ENCODE assay signal across 18 cellular contexts in genomic region chr1:226149806-226150205, GRCh38. TPM values are rescaled to one million over a fixed set of nuclear protein-coding genes. Genes with fewer than 3 reads are reported as not detected.
DNase-seq lines count a peak whose midpoint lies in the region; ATAC-seq, FAIRE-seq and TF ChIP-seq lines count a peak whose summit lies in the region.
"Had no signal": no experiment of that assay in that cellular context is flagged by ENCODE, and none has a peak within 500 bp of the region (broad histone marks: within the 10 kb centered on the region; RNA-seq: fewer than 3 reads in every experiment).

No MANE protein-coding gene starts in this region.

- TF ChIP-seq POLR2A in HepG2 (IDR thresholded peaks at IDR 0.05; ENCODE audit: insufficient read depth in 1 of 2, low read depth in 2 of 2, low read length in 2 of 2) (no peak), right lobe of liver (IDR thresholded peaks at IDR 0.05) (no peak), thyroid gland (IDR thresholded peaks at IDR 0.05) (no peak)

- no peak overlapping the region for H3K27ac Mint-ChIP-seq in stimulated activated naive B cell treated with anti-CD40 and anti-IgM and Interleukin-4, amounts not matched to agents 10 μg/mL and 1 μg/mL and 100 μg/mL, for 72 hours
- H3K27ac Mint-ChIP-seq: activated T-helper 2 cell treated with anti-CD3 and anti-CD28 coated beads, Interferon-gamma antibody, Interleukin-2, Interleukin-4, amounts not matched to agents 10 μg/mL and 5 μg/mL and 100 μg/mL, durations not matched to agents 14 hours and 24 hours and 36 hours had no signal

- CTCF ChIA-PET in HepG2 (lab: Yijun Ruan, JAX; ENCODE audit: low intra/inter-chr PET ratio, low total read pairs) = interaction anchor here (1.6 kb wide), 1 partner anchor 24 kb away, joined by 8 read pairs; no protein-coding TSS in a partner anchor
- CTCF ChIA-PET in OCI-LY7 (lab: Charles Lee; ENCODE audit: unreplicated experiment) = interaction anchor here (1.3 to 2.3 kb wide), 2 partner anchors 10 to 24 kb away, joined by 3 to 14 read pairs; no protein-coding TSS in a partner anchor

- no peaks in the 10 kb centered on the region for H3K9me2 ChIP-seq in OCI-LY7 (ENCODE audit: insufficient read depth, low read length)

- H3K36me3 ChIP-seq in HepG2 (replicated peaks in 1 of 2; ENCODE audit: control insufficient read depth in 1 of 2, insufficient read depth in 2 of 2, low read length in 2 of 2) = peaks cover 13 to 66% of the 10 kb centered on the region in 2 experiments
- peaks cover 9 to 64% (median 27%) of the 10 kb centered on the region in 4 donors for H3K36me3 ChIP-seq in right lobe of liver
- peaks cover 94% of the 10 kb centered on the region for H3K36me3 ChIP-seq in OCI-LY7 (ENCODE audit: insufficient read depth, low read length)
- peaks cover 54 to 60% of the 10 kb centered on the region in 2 donors for H3K36me3 ChIP-seq in thyroid gland

- H3K9me3 Mint-ChIP-seq in stimulated activated naive B cell treated with anti-CD40 and anti-IgM and Interleukin-4, amounts not matched to agents 10 μg/mL and 1 μg/mL and 100 μg/mL, for 72 hours = no peaks in the 10 kb centered on the region
- H3K9me3 Mint-ChIP-seq: activated T-helper 2 cell treated with anti-CD3 and anti-CD28 coated beads, Interferon-gamma antibody, Interleukin-2, Interleukin-4, amounts not matched to agents 10 μg/mL and 5 μg/mL and 100 μg/mL, durations not matched to agents 14 hours and 24 hours and 36 hours had no signal

- H3K79me2 ChIP-seq in HepG2 (ENCODE audit: insufficient read depth, low read length) (no peaks in the 10 kb centered on the region), OCI-LY7 (ENCODE audit: insufficient read depth, low read depth, low read length) (0 out of 2 replicates have a peak, but pooled peaks cover 4% of the 10 kb centered on the region)

- in situ Hi-C loops in HepG2 (cut with HindIII; ENCODE audit: extremely low pct_ligation_motif_present, low pct_unique_long_range_greater_than_20kb) = no loop called here

- no peak overlapping the region for H3K9ac ChIP-seq in HepG2 (ENCODE audit: insufficient read depth, low read depth, low read length)

- H3K4me3 ChIP-seq in HepG2 (replicated peaks in 1 of 3; ENCODE audit: insufficient read depth in 1 of 3, low read depth in 2 of 3, low read length in 3 of 3) (no peak overlapping the region), right lobe of liver (no peak overlapping the region), OCI-LY7 (ENCODE audit: low read depth, low read length, poor library complexity, severe bottlenecking) (no peak overlapping the region), thyroid gland (replicated peaks in 1 of 3) (no peak overlapping the region)
- H3K4me3 ChIP-seq: Peyer's patch, right atrium auricular region had no signal

- TF ChIP-seq RAD21 in HepG2 (CRISPR knock-in tag; IDR thresholded peaks at IDR 0.05) = no peak

- DNase-seq in HepG2 (ENCODE audit: low spot score) (peak; percentile 55), right lobe of liver (no peak), OCI-LY7 (ENCODE audit: low spot score) (peak; percentile 50), HUDEP-2 (lab: John Stamatoyannopoulos, UW; ENCODE audit: unreplicated experiment in 76 of 76) (no peak), thyroid gland (no peak)
- no peak for DNase-seq in stimulated activated naive B cell treated with anti-CD40 and anti-IgM and Interleukin-4, amounts not matched to agents 10 μg/mL and 1 μg/mL and 100 μg/mL, for 72 hours
- DNase-seq: left cardiac atrium; NCI-H1105; NCI-H510A; Peyer's patch; stimulated activated CD4-positive, alpha-beta T cell treated with anti-CD3 and anti-CD28 coated beads, Interleukin-4, amount 100 ng/mL, for 1 hour had no signal

- TF ChIP-seq CTCF in HepG2 (CRISPR knock-in tag; IDR thresholded peaks at IDR 0.05) = no peak
- TF ChIP-seq CTCF in right lobe of liver (IDR thresholded peaks at IDR 0.05) = no peak
- TF ChIP-seq CTCF in OCI-LY7 (conservative IDR thresholded peaks at IDR 0.05; ENCODE audit: low read length) = peak; percentile 40; the same call in 1 of the 2 replicates
- TF ChIP-seq CTCF in thyroid gland (IDR thresholded peaks at IDR 0.05) = no peak

- FAIRE-seq in HepG2 (lab: Jason Lieb, UNC) = no peak
- FAIRE-seq: astrocyte, H54, urothelium cell line had no signal

- H3K4me3 Mint-ChIP-seq in stimulated activated naive B cell treated with anti-CD40 and anti-IgM and Interleukin-4, amounts not matched to agents 10 μg/mL and 1 μg/mL and 100 μg/mL, for 72 hours = no peak overlapping the region

- no peak overlapping the region for H3K27ac ChIP-seq in HepG2 (ENCODE audit: extremely low read length, insufficient read depth, low read length)
- no peak overlapping the region for H3K27ac ChIP-seq in right lobe of liver
- no peak overlapping the region for H3K27ac ChIP-seq in OCI-LY7 (ENCODE audit: low read depth, low read length, poor library complexity, severe bottlenecking)
- H3K27ac ChIP-seq in thyroid gland = no peak overlapping the region
- H3K27ac ChIP-seq: Peyer's patch, right atrium auricular region had no signal

- intact Hi-C loops in HepG2 (cut with micrococcal nuclease; ENCODE audit: unreplicated experiment) = no loop called here
- intact Hi-C loops in right lobe of liver (cut with DNase I) = no loop called here
- intact Hi-C loops in OCI-LY7 (cut with micrococcal nuclease; ENCODE audit: unreplicated experiment) = no loop called here
- intact Hi-C loops in thyroid gland (cut with DNase I) = no loop called here

- POLR2A ChIA-PET in HepG2 (lab: Yijun Ruan, JAX) (interaction anchor here (0.7 to 2.4 kb wide), 2 partner anchors 14 to 22 kb away, joined by 6 to 8 read pairs; no protein-coding TSS in a partner anchor), OCI-LY7 (lab: Charles Lee) (interaction anchor here (0.6 to 2.6 kb wide), 11 partner anchors 10 to 308 kb away, joined by 3 to 13 read pairs (median 4); no protein-coding TSS in a partner anchor)

- no peaks in the 10 kb centered on the region for H3K27me3 ChIP-seq in HepG2 (ENCODE audit: control insufficient read depth in 1 of 2, insufficient read depth in 2 of 2, low read length in 2 of 2)
- no peaks in the 10 kb centered on the region for H3K27me3 ChIP-seq in right lobe of liver
- H3K27me3 ChIP-seq in thyroid gland = no peaks in the 10 kb centered on the region
- H3K27me3 ChIP-seq: Peyer's patch, right atrium auricular region had no signal

- H3K9me3 ChIP-seq in HepG2 (ENCODE audit: low read length) = no peaks in the 10 kb centered on the region
- no peaks in the 10 kb centered on the region for H3K9me3 ChIP-seq in right lobe of liver
- H3K9me3 ChIP-seq in OCI-LY7 (ENCODE audit: low read length) = no peaks in the 10 kb centered on the region
- no peaks in the 10 kb centered on the region for H3K9me3 ChIP-seq in thyroid gland
- H3K9me3 ChIP-seq: Peyer's patch, right atrium auricular region had no signal

- H2AFZ ChIP-seq in HepG2 (ENCODE audit: low read length) (no peak overlapping the region), OCI-LY7 (ENCODE audit: low read length) (no peak overlapping the region)

- H3K4me1 Mint-ChIP-seq in stimulated activated naive B cell treated with anti-CD40 and anti-IgM and Interleukin-4, amounts not matched to agents 10 μg/mL and 1 μg/mL and 100 μg/mL, for 72 hours = peaks cover 10 to 23% of the 10 kb centered on the region in 2 donors

- H4K20me1 ChIP-seq in HepG2 (ENCODE audit: insufficient read depth, low read length) (no peaks in the 10 kb centered on the region), OCI-LY7 (ENCODE audit: insufficient read depth, low read length) (no peaks in the 10 kb centered on the region)

- ATAC-seq in HepG2 (peak; percentile 58), right lobe of liver (no peak), esophagus mucosa (peak; percentile 28), GM21576 (IDR thresholded peaks at IDR 0.05; ENCODE audit: unreplicated experiment) (no peak)
- ATAC-seq in stimulated activated naive B cell treated with anti-CD40 and anti-IgM and Interleukin-4, amounts not matched to agents 10 μg/mL and 1 μg/mL and 100 μg/mL, for 72 hours (replicated peaks) = peak; percentile 27 to 38
- ATAC-seq: left cardiac atrium had no signal

- no peaks in the 10 kb centered on the region for H3K27me3 Mint-ChIP-seq in stimulated activated naive B cell treated with anti-CD40 and anti-IgM and Interleukin-4, amounts not matched to agents 10 μg/mL and 1 μg/mL and 100 μg/mL, for 72 hours

- no peak for TF ChIP-seq EP300 in HepG2 (IDR thresholded peaks at IDR 0.05; ENCODE audit: low read depth in 2 of 2, low read length in 2 of 2)
- no peak for TF ChIP-seq EP300 in HepG2 (CRISPR knock-in tag; IDR thresholded peaks at IDR 0.05; ENCODE audit: borderline replicate concordance)

- H3K36me3 Mint-ChIP-seq in stimulated activated naive B cell treated with anti-CD40 and anti-IgM and Interleukin-4, amounts not matched to agents 10 μg/mL and 1 μg/mL and 100 μg/mL, for 72 hours = peaks cover 40 to 61% of the 10 kb centered on the region in 2 donors

- H3K4me2 ChIP-seq in HepG2 (ENCODE audit: low read depth, low read length) (no peak overlapping the region), OCI-LY7 (ENCODE audit: low read length) (no peak overlapping the region)

- H3K4me1 ChIP-seq in HepG2 (ENCODE audit: insufficient read depth, low read length) (peaks cover 11% of the 10 kb centered on the region), right lobe of liver (no peaks in the 10 kb centered on the region), OCI-LY7 (ENCODE audit: insufficient read depth, low read length, poor library complexity, severe bottlenecking) (peaks cover 26% of the 10 kb centered on the region), thyroid gland (no peaks in the 10 kb centered on the region)
- H3K4me1 ChIP-seq: Peyer's patch, right atrium auricular region had no signal

- WGBS in HepG2 (ENCODE audit: low lambda C conversion rate) = 84% methylated on average over 4 of the region's 4 CpGs
- WGBS in right lobe of liver (ENCODE audit: insufficient coverage, low coverage, low lambda C conversion rate, missing lambda C conversion rate) = 86% methylated on average over 4 of the region's 4 CpGs
- WGBS in thyroid gland, 2 donors = 87 to 90% methylated on average over 4 of the region's 4 CpGs

- BruUV-seq in HepG2 (replicated peaks; lab: Mats Ljungman, UMichigan) (no TSS peak), OCI-LY7 (replicated peaks; lab: Mats Ljungman, UMichigan) (no TSS peak)

RNA-seq across cellular contexts. Expression of gene ACBD3, which starts 36.7 kb away (rescaled TPM):
- total RNA-seq in HepG2 (2016; rRNA removed; fragmentation: Illumina TruSeq; extraction: Trizol) (39.3 and 59.0 TPM in 2 replicates), right lobe of liver (10 to 100 TPM; 14.6 to 23.6 (median 17.5) TPM), OCI-LY7 (2022) (51.7 and 54.1 TPM in 2 replicates), esophagus mucosa (33.9 TPM), thyroid gland (10 to 100 TPM; 56.4 to 74.2 (median 66.0) TPM)
- total RNA-seq in HepG2 (2016; cell fraction: cytosol; rRNA removed; fragmentation: Illumina TruSeq; extraction: Trizol; ENCODE audit: low read depth) = 2.3 and 3.6 TPM in 2 replicates
- total RNA-seq in HepG2 (2016; cell fraction: insoluble cytoplasmic fraction; rRNA removed; fragmentation: Illumina TruSeq; extraction: Trizol) = 39.7 and 56.7 TPM in 2 replicates
- 10.1 and 13.7 TPM in 2 replicates for total RNA-seq in HepG2 (2016; cell fraction: membrane; rRNA removed; fragmentation: Illumina TruSeq; extraction: Trizol)
- total RNA-seq in HepG2 (2016; cell fraction: nucleus; rRNA removed; fragmentation: Illumina TruSeq; extraction: Trizol) = 22.6 and 23.2 TPM in 2 replicates
- polyA plus RNA-seq in HepG2 (2011; rRNA removed) = 19.4 and 24.3 TPM in 2 replicates
- 12.3 and 17.8 TPM in 2 replicates for polyA plus RNA-seq in HepG2 (2011; cell fraction: cytosol; rRNA removed)
- 8.4 and 8.6 TPM in 2 replicates for polyA plus RNA-seq in HepG2 (2011; cell fraction: nucleus; rRNA removed)
- polyA plus RNA-seq in HepG2 (2012) = 17.3 and 26.9 TPM in 2 replicates
- polyA plus RNA-seq in HepG2 (2016; cell fraction: cytosol; fragmentation: Illumina TruSeq; extraction: Trizol; ENCODE audit: low read depth) = 1.1 and 1.2 TPM in 2 replicates
- polyA plus RNA-seq in HepG2 (2016; cell fraction: insoluble cytoplasmic fraction; fragmentation: Illumina TruSeq; extraction: Trizol; ENCODE audit: low read depth) = 54.1 and 54.3 TPM in 2 replicates
- 4.5 and 5.6 TPM in 2 replicates for polyA plus RNA-seq in HepG2 (2016; cell fraction: membrane; fragmentation: Illumina TruSeq; extraction: Trizol; ENCODE audit: low read depth)
- polyA plus RNA-seq in HepG2 (2016; cell fraction: nucleus; fragmentation: Illumina TruSeq; extraction: Trizol; ENCODE audit: insufficient read depth, low read depth) = 27.5 and 28.4 TPM in 2 replicates
- 11.0 and 11.5 TPM in 2 replicates for polyA minus RNA-seq in HepG2 (2011; rRNA and poly(A)+ RNA removed; ENCODE audit: low replicate concordance)
- 28.0 and 28.4 TPM in 2 replicates for polyA minus RNA-seq in HepG2 (2011; cell fraction: cytosol; rRNA and poly(A)+ RNA removed)
- polyA minus RNA-seq in HepG2 (2011; cell fraction: nucleus; rRNA and poly(A)+ RNA removed) = 17.9 and 19.4 TPM in 2 replicates
- total RNA-seq in OCI-LY7 (2014; rRNA removed; shearing (Covaris generic)) = 30.3 and 35.3 TPM in 2 replicates

Comparison
In these comparisons a context has a peak if more than half of its experiments do, and no peak if none do; other contexts are left out.
1. ATAC-seq: peak in HepG2 (single experiment), esophagus mucosa (single experiment) and stimulated activated naive B cell treated with anti-CD40 and anti-IgM and Interleukin-4, amounts not matched to agents 10 μg/mL and 1 μg/mL and 100 μg/mL, for 72 hours (2 of 2); none in right lobe of liver (0 of 4) and GM21576 (single experiment).
2. DNase-seq: peak in HepG2 (single experiment) and OCI-LY7 (single experiment); none in right lobe of liver (0 of 3), stimulated activated naive B cell treated with anti-CD40 and anti-IgM and Interleukin-4, amounts not matched to agents 10 μg/mL and 1 μg/mL and 100 μg/mL, for 72 hours (single experiment), HUDEP-2 (0 of 76) and thyroid gland (0 of 2).